8 cellular contexts compared by ENCODE assay signal in genomic region chr6:27863962-27864905, GRCh38. TPM values are rescaled to one million over a fixed set of nuclear protein-coding genes. Genes with fewer than 3 reads are reported as not detected.
DNase-seq lines count a peak whose midpoint lies in the region; ATAC-seq, FAIRE-seq and TF ChIP-seq lines count a peak whose summit lies in the region.

No MANE protein-coding gene starts in this region.

- no peak for ATAC-seq in activated CD4-positive, CD25-positive, alpha-beta regulatory T cell treated with anti-CD3 and anti-CD28 coated beads, Interleukin-2, amount 50 U/mL, for 24 hours
- ATAC-seq in heart right ventricle (peak in 1 of 8 donors; percentile 14), HG03280 (IDR thresholded peaks at IDR 0.05; ENCODE audit: unreplicated experiment) (no peak)

- no peak for TF ChIP-seq CTCF in heart right ventricle (IDR thresholded peaks at IDR 0.05)

- DNase-seq in activated CD4-positive, CD25-positive, alpha-beta regulatory T cell treated with anti-CD3 and anti-CD28 coated beads, Interleukin-2, amount 50 U/mL, for 72 hours, result peak; percentile 50
- peak; percentile 70 for DNase-seq in activated CD8-positive, alpha-beta memory T cell treated with anti-CD3 and anti-CD28 coated beads, Interleukin-2, amount 50 U/mL, for 48 hours
- DNase-seq in heart right ventricle (no peak), small intestine (peak; percentile 12), iPS-NIHi11 (ENCODE audit: low spot score) (no peak), HT-29 (ENCODE audit: low spot score) (no peak)

- no peak for FAIRE-seq in small intestine (lab: Jason Lieb, UNC)

- H3K9me3 ChIP-seq in heart right ventricle, result no peaks in the 10 kb centered on the region
- H3K9me3 ChIP-seq in small intestine (ENCODE audit: control insufficient read depth, low read depth), result no peaks in the 10 kb centered on the region

- intact Hi-C loops in heart right ventricle (cut with DNase I), result loop anchor here in 2 of 10 donors (1.0 to 2.0 kb wide), 2 partner anchors 25 kb away; a partner anchor contains a TSS

- H3K4me3 ChIP-seq in heart right ventricle (peak overlapping the region; percentile 46 to 83 (median 64)), small intestine (ENCODE audit: low read depth in 1 of 2, low read length in 2 of 2) (peak overlapping the region; percentile 59 to 67)

- H3K27me3 ChIP-seq in heart right ventricle, result peaks cover 0 to 32% (median 24%) of the 10 kb centered on the region in 7 donors
- H3K27me3 ChIP-seq in small intestine (ENCODE audit: control insufficient read depth in 2 of 2, insufficient read depth in 2 of 2, low read length in 2 of 2), result no peaks in the 10 kb centered on the region

- H3K36me3 ChIP-seq in heart right ventricle (no peaks in the 10 kb centered on the region), small intestine (ENCODE audit: control insufficient read depth in 2 of 2, insufficient read depth in 2 of 2, low read length in 2 of 2) (no peaks in the 10 kb centered on the region)

- H3K4me1 ChIP-seq in heart right ventricle, result peaks cover 5 to 42% (median 32%) of the 10 kb centered on the region in 9 donors
- peaks cover 0 to 3% of the 10 kb centered on the region in 2 donors for H3K4me1 ChIP-seq in small intestine (ENCODE audit: control insufficient read depth in 2 of 2, insufficient read depth in 1 of 2, low read depth in 1 of 2, low read length in 1 of 2)

- H3K27ac ChIP-seq in heart right ventricle (peak overlapping the region in 7 of 10 donors; percentile 15 to 82 (median 51)), small intestine (ENCODE audit: low read depth in 1 of 2, low read length in 1 of 2) (peak overlapping the region; percentile 61 to 95)

- WGBS in heart right ventricle, 2 donors, result 8% methylated on average over 51 of the region's 51 CpGs
- 14 to 22% (median 19%) methylated on average over 48 to 51 of the region's 51 CpGs for WGBS in small intestine, 3 donors

RNA-seq across cellular contexts. Expression of gene OR2B2, which starts 48.0 kb away (rescaled TPM):
- total RNA-seq in heart right ventricle, result not detected
- not detected for polyA plus RNA-seq in heart right ventricle
- not detected for polyA plus RNA-seq in small intestine
- total RNA-seq in HT-29 (2014; rRNA removed; shearing (Covaris generic)), result not detected in 2 replicates

Comparison
In these comparisons a context has a peak if more than half of its experiments do, and no peak if none do; other contexts are left out.
1. DNase-seq: peak in activated CD4-positive, CD25-positive, alpha-beta regulatory T cell treated with anti-CD3 and anti-CD28 coated beads, Interleukin-2, amount 50 U/mL, for 72 hours (single experiment), activated CD8-positive, alpha-beta memory T cell treated with anti-CD3 and anti-CD28 coated beads, Interleukin-2, amount 50 U/mL, for 48 hours (single experiment) and small intestine (single experiment); none in heart right ventricle (0 of 2), iPS-NIHi11 (single experiment) and HT-29 (single experiment).